10 cellular contexts compared by ENCODE assay signal in genomic region chr17:71118039-71118438, GRCh38.
DNase-seq lines count a peak whose midpoint lies in the region; ATAC-seq, FAIRE-seq and TF ChIP-seq lines count a peak whose summit lies in the region.
"Had no signal": no experiment of that assay in that cellular context is flagged by ENCODE, and none has a peak within 500 bp of the region (broad histone marks: within the 10 kb centered on the region; RNA-seq: fewer than 3 reads in every experiment).

No MANE protein-coding gene starts in this region.

- no peaks in the 10 kb centered on the region for H3K36me3 Mint-ChIP-seq in activated CD4-positive, alpha-beta T cell treated with anti-CD3 and anti-CD28 coated beads, Interleukin-2, amount 10 ng/mL, durations not matched to agents 7 days and 5 days (ENCODE audit: low read depth)
- H3K36me3 Mint-ChIP-seq in activated CD8-positive, alpha-beta T cell treated with anti-CD3 and anti-CD28 coated beads for 36 hours (ENCODE audit: low read depth): no peaks in the 10 kb centered on the region

- H3K4me1 Mint-ChIP-seq in activated CD4-positive, alpha-beta T cell treated with anti-CD3 and anti-CD28 coated beads, Interleukin-2, amount 10 ng/mL, durations not matched to agents 7 days and 5 days: no peaks in the 10 kb centered on the region
- no peaks in the 10 kb centered on the region for H3K4me1 Mint-ChIP-seq in activated CD8-positive, alpha-beta T cell treated with anti-CD3 and anti-CD28 coated beads for 36 hours (ENCODE audit: low read depth)

- no peak overlapping the region for H3K27ac Mint-ChIP-seq in activated CD4-positive, alpha-beta T cell treated with anti-CD3 and anti-CD28 coated beads, Interleukin-2, amount 10 ng/mL, durations not matched to agents 7 days and 5 days
- no peak overlapping the region for H3K27ac Mint-ChIP-seq in activated CD8-positive, alpha-beta T cell treated with anti-CD3 and anti-CD28 coated beads for 36 hours

- in situ Hi-C loops in gastrocnemius medialis (cut with MboI; ENCODE audit: low sequenced_read_pairs in 4 of 4): loop anchor here in 1 of 4 donors (25.0 kb wide), 2 partner anchors 319 to 1419 kb away; no protein-coding TSS in a partner anchor

- no peak overlapping the region for H3K4me3 Mint-ChIP-seq in activated CD4-positive, alpha-beta T cell treated with anti-CD3 and anti-CD28 coated beads, Interleukin-2, amount 10 ng/mL, durations not matched to agents 7 days and 5 days
- no peak overlapping the region for H3K4me3 Mint-ChIP-seq in activated CD8-positive, alpha-beta T cell treated with anti-CD3 and anti-CD28 coated beads for 36 hours

- H3K4me3 ChIP-seq in left lung (no peak overlapping the region), gastrocnemius medialis (no peak overlapping the region)
- H3K4me3 ChIP-seq: ascending aorta, SK-N-MC had no signal

- H3K27me3 ChIP-seq in left lung: no peaks in the 10 kb centered on the region
- H3K27me3 ChIP-seq in gastrocnemius medialis: no peaks in the 10 kb centered on the region
- H3K27me3 ChIP-seq: ascending aorta had no signal

- no peaks in the 10 kb centered on the region for H3K27me3 Mint-ChIP-seq in activated CD4-positive, alpha-beta T cell treated with anti-CD3 and anti-CD28 coated beads, Interleukin-2, amount 10 ng/mL, durations not matched to agents 7 days and 5 days
- H3K27me3 Mint-ChIP-seq in activated CD8-positive, alpha-beta T cell treated with anti-CD3 and anti-CD28 coated beads for 36 hours: no peaks in the 10 kb centered on the region

- H3K36me3 ChIP-seq in left lung (no peaks in the 10 kb centered on the region), gastrocnemius medialis (no peaks in the 10 kb centered on the region)
- H3K36me3 ChIP-seq: ascending aorta had no signal

- POLR2A ChIA-PET in activated CD4-positive, alpha-beta T cell treated with anti-CD3 and anti-CD28 coated beads, Interleukin-2, amount 10 ng/mL, durations not matched to agents 7 days and 5 days (lab: Charles Lee): no interaction called here
- POLR2A ChIA-PET in activated CD8-positive, alpha-beta T cell treated with anti-CD3 and anti-CD28 coated beads for 36 hours (lab: Charles Lee): no interaction called here

- H3K4me1 ChIP-seq in left lung: no peaks in the 10 kb centered on the region
- no peaks in the 10 kb centered on the region for H3K4me1 ChIP-seq in gastrocnemius medialis
- H3K4me1 ChIP-seq: ascending aorta had no signal

- H3K9me3 ChIP-seq in left lung (no peaks in the 10 kb centered on the region), gastrocnemius medialis (no peaks in the 10 kb centered on the region)
- H3K9me3 ChIP-seq: ascending aorta had no signal

- H3K27ac ChIP-seq in left lung (no peak overlapping the region), gastrocnemius medialis (no peak overlapping the region)
- H3K27ac ChIP-seq: ascending aorta, SK-N-MC had no signal

- DNase-seq in D721Med (ENCODE audit: insufficient read length, low spot score) (no peak), M059J (ENCODE audit: low read depth) (peak; percentile 65), SW480 (ENCODE audit: low spot score) (peak; percentile 15), left lung (no peak), gastrocnemius medialis (no peak)
- DNase-seq in activated CD4-positive, alpha-beta T cell treated with anti-CD3 and anti-CD28 coated beads, Interleukin-2, amount 10 ng/mL, durations not matched to agents 7 days and 5 days: no peak
- no peak for DNase-seq in activated CD8-positive, alpha-beta T cell treated with anti-CD3 and anti-CD28 coated beads for 36 hours

- no peak for TF ChIP-seq POLR2A in gastrocnemius medialis (IDR thresholded peaks at IDR 0.05)

- H3K9me3 Mint-ChIP-seq in activated CD4-positive, alpha-beta T cell treated with anti-CD3 and anti-CD28 coated beads, Interleukin-2, amount 10 ng/mL, durations not matched to agents 7 days and 5 days: peaks cover 4% of the 10 kb centered on the region
- peaks cover 4% of the 10 kb centered on the region for H3K9me3 Mint-ChIP-seq in activated CD8-positive, alpha-beta T cell treated with anti-CD3 and anti-CD28 coated beads for 36 hours

- peak; percentile 58 for TF ChIP-seq CTCF in D721Med (IDR thresholded peaks at IDR 0.05; ENCODE audit: insufficient read depth, missing control alignments)
- TF ChIP-seq CTCF in left lung (IDR thresholded peaks at IDR 0.05): no peak
- peak in 2 of 5 experiments; percentile 24 to 34 for TF ChIP-seq CTCF in gastrocnemius medialis (IDR thresholded peaks at IDR 0.05 in 4 of 5, conservative IDR thresholded peaks at IDR 0.05 in 1 of 5)
- TF ChIP-seq CTCF in activated CD8-positive, alpha-beta T cell treated with anti-CD3 and anti-CD28 coated beads for 36 hours (IDR thresholded peaks at IDR 0.05): no peak

- CTCF ChIA-PET in activated CD4-positive, alpha-beta T cell treated with anti-CD3 and anti-CD28 coated beads, Interleukin-2, amount 10 ng/mL, durations not matched to agents 7 days and 5 days (lab: Charles Lee): no interaction called here
- CTCF ChIA-PET in activated CD8-positive, alpha-beta T cell treated with anti-CD3 and anti-CD28 coated beads for 36 hours (lab: Charles Lee): no interaction called here

- intact Hi-C loops in left lung (cut with DNase I) (no loop called here), gastrocnemius medialis (cut with DNase I; ENCODE audit: low total_unique reads) (loop anchor here (1.0 kb wide), 1 partner anchor 1422 kb away; no protein-coding TSS in a partner anchor)
- intact Hi-C loops in activated CD8-positive, alpha-beta T cell treated with anti-CD3 and anti-CD28 coated beads for 36 hours (cut with micrococcal nuclease): no loop called here

- FAIRE-seq in D721Med (lab: Jason Lieb, UNC): no peak

- ATAC-seq in left lung (peak; percentile 64), gastrocnemius medialis (no peak), GM19035 (IDR thresholded peaks at IDR 0.05; ENCODE audit: unreplicated experiment) (no peak)
- no peak for ATAC-seq in activated CD8-positive, alpha-beta T cell treated with anti-CD3 and anti-CD28 coated beads for 36 hours

Comparison
In these comparisons a context has a peak if more than half of its experiments do, and no peak if none do; other contexts are left out.
1. DNase-seq: peak in M059J (single experiment) and SW480 (single experiment); none in D721Med (single experiment), left lung (0 of 2), activated CD4-positive, alpha-beta T cell treated with anti-CD3 and anti-CD28 coated beads, Interleukin-2, amount 10 ng/mL, durations not matched to agents 7 days and 5 days (single experiment), gastrocnemius medialis (0 of 2) and activated CD8-positive, alpha-beta T cell treated with anti-CD3 and anti-CD28 coated beads for 36 hours (single experiment).